8 cellular contexts compared by ENCODE assay signal in the genomic region with DNA sequence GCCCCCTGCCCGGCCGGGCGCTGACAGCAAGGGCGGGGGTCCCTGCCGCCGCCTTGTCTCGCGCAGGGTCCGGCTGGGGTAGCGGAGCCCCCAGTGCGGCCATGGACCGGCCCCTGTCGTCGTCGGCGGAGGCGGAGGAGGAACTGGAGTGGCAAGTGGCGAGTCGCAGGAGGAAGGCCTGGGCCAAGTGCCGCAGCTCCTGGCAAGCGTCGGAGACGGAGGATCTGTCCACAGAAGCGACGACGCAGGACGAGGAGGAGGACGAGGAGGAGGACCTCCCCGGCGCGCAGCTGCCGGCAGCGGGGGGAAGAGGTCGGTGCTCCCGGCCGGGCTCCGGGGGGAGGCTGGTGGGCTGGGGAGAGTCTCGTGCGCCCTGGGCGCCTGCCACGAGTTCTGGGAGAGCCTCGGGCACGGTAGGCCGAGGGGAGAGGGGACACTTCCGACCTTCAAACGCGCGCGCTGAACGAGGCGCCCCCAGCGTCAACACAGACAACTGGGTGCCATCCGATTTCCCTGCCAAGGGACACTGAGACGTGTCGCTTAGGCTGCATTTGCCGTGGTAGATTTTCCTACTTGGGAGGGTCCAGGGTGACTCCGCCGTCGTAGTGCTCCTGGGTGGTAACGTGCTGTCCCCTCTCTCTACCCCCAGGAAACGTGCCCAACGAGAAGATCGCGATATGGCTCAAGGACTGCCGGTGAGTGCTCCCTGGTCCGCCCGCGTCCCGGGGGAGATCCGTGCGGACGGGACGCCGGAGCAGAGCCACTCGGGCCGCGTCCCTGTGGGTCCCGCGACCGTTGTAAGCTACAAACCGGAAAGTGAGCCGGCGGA. TPM values are rescaled to one million over a fixed set of nuclear protein-coding genes. Genes with fewer than 3 reads are reported as not detected.
A peak's percentile ranks its signal among the peaks of the same experiment; 100 is the strongest.
DNase-seq lines count a peak whose midpoint lies in the region; ATAC-seq lines count a peak whose summit lies in the region.

No MANE protein-coding gene starts in this region.

- H3K27ac ChIP-seq in layer of hippocampus (ENCODE audit: low read depth, low read length): peak overlapping the region; percentile 97

- in situ Hi-C loops in ACHN (cut with HindIII; ENCODE audit: low pct_ligation_motif_present, low pct_unique_long_range_greater_than_20kb, low sequenced_read_pairs): no loop called here

- peak; percentile 67 for DNase-seq in ACHN
- DNase-seq in NCI-H2171 (lab: John Stamatoyannopoulos, UW): peak; percentile 56
- peak; percentile 50 for DNase-seq in cerebellum (ENCODE audit: low spot score)
- DNase-seq in stimulated activated CD4-positive, alpha-beta T cell treated with anti-CD3 and anti-CD28 coated beads, Interleukin-2, amount 100 ng/mL, for 4 hours (ENCODE audit: low read depth): peak; percentile 30

- H3K27me3 ChIP-seq in layer of hippocampus (ENCODE audit: control insufficient read depth, insufficient read depth, low read length): no peaks in the 10 kb centered on the region

- peak; percentile 34 for ATAC-seq in GM18519 (IDR thresholded peaks at IDR 0.05; ENCODE audit: low FRiP score, unreplicated experiment)
- ATAC-seq in HG03039 (IDR thresholded peaks at IDR 0.05; ENCODE audit: unreplicated experiment): peak; percentile 43
- ATAC-seq in activated CD4-positive, CD25-positive, alpha-beta regulatory T cell treated with anti-CD3 and anti-CD28 coated beads, Interleukin-2, amount 50 U/mL, for 24 hours: peak; percentile 55 to 59

RNA-seq across cellular contexts. Expression of a gene that starts 0.7 kb away (rescaled TPM):
- total RNA-seq in cerebellum: 62.5 TPM

Comparison
In these comparisons a context has a peak if more than half of its experiments do, and no peak if none do; other contexts are left out.
1. Peak in every context shown above with its lines: DNase-seq, ATAC-seq and H3K27ac ChIP-seq.